In the genomic region with DNA sequence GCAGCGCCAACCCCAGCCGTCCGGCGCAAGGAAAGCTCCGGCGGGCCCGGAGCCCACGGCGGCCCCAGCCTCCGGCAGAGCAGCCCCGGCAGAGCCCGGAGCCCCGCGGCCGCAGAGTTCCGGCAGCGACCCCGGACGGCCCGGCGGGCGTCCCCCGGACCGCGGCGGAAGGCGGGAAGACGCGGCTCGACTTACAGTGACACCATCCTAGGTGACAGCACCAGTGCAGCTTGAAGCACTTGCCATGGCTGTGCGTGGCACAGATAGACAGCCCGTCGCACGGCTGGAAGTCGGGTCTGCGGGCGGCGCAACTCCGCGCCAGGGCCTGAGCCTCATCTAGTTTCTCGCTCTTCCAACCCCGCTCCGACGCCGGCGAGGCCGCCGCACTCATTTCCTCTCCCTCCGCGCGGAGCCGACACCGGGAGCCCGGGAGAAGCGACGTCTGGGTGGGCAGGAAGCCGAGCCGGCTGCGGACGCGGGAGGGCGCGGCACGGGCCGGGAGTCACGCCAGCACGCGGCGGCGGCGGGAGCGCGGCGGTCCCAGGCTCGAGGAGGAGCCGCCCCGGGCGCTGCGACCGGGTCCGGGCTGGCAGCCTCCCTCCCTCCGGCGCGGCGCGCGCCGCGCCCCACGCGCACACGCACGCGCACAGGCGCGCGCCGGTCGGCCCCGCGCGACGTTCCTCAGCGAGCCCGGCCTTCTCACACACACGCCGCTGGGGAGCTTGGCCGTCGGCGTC, we compare ENCODE assay signal across 1 cellular context.
TF ChIP-seq lines count a peak whose summit lies in the region.

A gene with protein sequence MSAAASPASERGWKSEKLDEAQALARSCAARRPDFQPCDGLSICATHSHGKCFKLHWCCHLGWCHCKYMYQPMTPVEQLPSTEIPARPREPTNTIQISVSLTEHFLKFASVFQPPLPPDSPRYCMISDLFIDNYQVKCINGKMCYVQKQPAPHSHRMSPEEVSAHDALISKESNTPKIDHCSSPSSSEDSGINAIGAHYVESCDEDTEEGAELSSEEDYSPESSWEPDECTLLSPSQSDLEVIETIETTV (minus strand): TSS at position 628 of the 737 bp plus-strand sequence. CDS start 237 bp downstream, at position 391.

TF ChIP-seq in HepG2, 621 proteins besides CTCF, POLR2A, EP300 and RAD21 (continued from another document and continues in another):
- TF ChIP-seq, protein P1, sequence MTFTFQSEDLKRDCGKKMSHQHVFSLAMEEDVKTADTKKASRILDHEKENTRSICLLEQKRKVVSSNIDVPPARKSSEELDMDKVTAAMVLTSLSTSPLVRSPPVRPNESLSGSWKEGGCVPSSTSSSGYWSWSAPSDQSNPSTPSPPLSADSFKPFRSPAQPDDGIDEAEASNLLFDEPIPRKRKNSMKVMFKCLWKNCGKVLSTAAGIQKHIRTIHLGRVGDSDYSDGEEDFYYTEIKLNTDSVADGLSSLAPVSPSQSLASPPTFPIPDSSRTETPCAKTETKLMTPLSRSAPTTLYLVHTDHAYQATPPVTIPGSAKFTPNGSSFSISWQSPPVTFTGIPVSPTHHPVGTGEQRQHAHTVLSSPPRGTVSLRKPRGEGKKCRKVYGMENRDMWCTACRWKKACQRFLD (CRISPR knock-in tag; IDR thresholded peaks at IDR 0.05; ENCODE audit: borderline replicate concordance): 0 out of 2 replicates have a peak, but pooled peaks have one; percentile 40
- TF ChIP-seq MBNL3 (CRISPR knock-in tag; conservative IDR thresholded peaks at IDR 0.05) (no peak), RFXAP (CRISPR knock-in tag; IDR thresholded peaks at IDR 0.05; ENCODE audit: borderline replicate concordance) (peak; percentile 35; the same call in 1 of the 2 replicates), MBD4 (IDR thresholded peaks at IDR 0.05; ENCODE audit: borderline replicate concordance, low read length) (no peak), NR2F2 (IDR thresholded peaks at IDR 0.05; ENCODE audit: borderline replicate concordance, low read depth) (no peak), THYN1 (CRISPR knock-in tag; IDR thresholded peaks at IDR 0.05; ENCODE audit: borderline replicate concordance, low read depth) (no peak), ZSCAN9 (CRISPR knock-in tag; IDR thresholded peaks at IDR 0.05; ENCODE audit: borderline replicate concordance) (no peak), ZNF501 (CRISPR knock-in tag; IDR thresholded peaks at IDR 0.05) (no peak), TBX3 (IDR thresholded peaks at IDR 0.05; ENCODE audit: borderline replicate concordance) (no peak), ZSCAN20 (CRISPR knock-in tag; IDR thresholded peaks at IDR 0.05; ENCODE audit: borderline replicate concordance) (0 out of 2 replicates have a peak, but pooled peaks have one; percentile 62), ZNF558 (CRISPR knock-in tag; IDR thresholded peaks at IDR 0.05; ENCODE audit: borderline replicate concordance) (peak; percentile 78; the same call in 1 of the 2 replicates), YY1 (IDR thresholded peaks at IDR 0.05; ENCODE audit: insufficient read depth, insufficient replicate concordance, low read depth, low read length) (no peak), HDAC6 (IDR thresholded peaks at IDR 0.05; ENCODE audit: low read depth, low read length) (no peak), ATF7 (IDR thresholded peaks at IDR 0.05) (no peak), ATF7 (CRISPR knock-in tag; IDR thresholded peaks at IDR 0.05) (no peak), PRPF4 (IDR thresholded peaks at IDR 0.05; ENCODE audit: low read depth, low read length, poor library complexity, severe bottlenecking) (no peak), ZNF263 (CRISPR knock-in tag; IDR thresholded peaks at IDR 0.05) (peak; percentile 25; the same call in 1 of the 2 replicates), YEATS2 (CRISPR knock-in tag; IDR thresholded peaks at IDR 0.05; ENCODE audit: borderline replicate concordance) (no peak), U2AF1 (optimal IDR thresholded peaks at IDR 0.05; ENCODE audit: low read depth, low read length) (no peak), ZFP82 (CRISPR knock-in tag; IDR thresholded peaks at IDR 0.05; ENCODE audit: borderline replicate concordance) (no peak), ZNF570 (CRISPR knock-in tag; IDR thresholded peaks at IDR 0.05; ENCODE audit: borderline replicate concordance) (no peak), ZNF354B (CRISPR knock-in tag; IDR thresholded peaks at IDR 0.05) (no peak), RFX3 (CRISPR knock-in tag; IDR thresholded peaks at IDR 0.05) (no peak)
- TF ChIP-seq, protein P2, sequence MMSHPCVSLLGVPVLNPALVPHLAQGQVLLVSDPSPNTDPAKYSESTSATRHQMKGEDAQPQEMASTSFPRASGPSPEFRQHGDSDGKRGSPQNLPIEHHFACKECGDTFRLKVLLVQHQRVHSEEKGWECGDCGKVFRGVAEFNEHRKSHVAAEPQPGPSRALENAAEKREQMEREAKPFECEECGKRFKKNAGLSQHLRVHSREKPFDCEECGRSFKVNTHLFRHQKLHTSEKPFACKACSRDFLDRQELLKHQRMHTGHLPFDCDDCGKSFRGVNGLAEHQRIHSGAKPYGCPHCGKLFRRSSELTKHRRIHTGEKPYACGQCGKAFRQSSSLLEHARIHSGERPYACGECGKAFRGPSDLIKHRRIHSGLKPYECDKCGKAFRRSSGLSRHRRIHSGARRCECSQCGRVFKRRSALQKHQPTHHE (CRISPR knock-in tag; IDR thresholded peaks at IDR 0.05; ENCODE audit: borderline replicate concordance): no peak
- TF ChIP-seq, protein P3, sequence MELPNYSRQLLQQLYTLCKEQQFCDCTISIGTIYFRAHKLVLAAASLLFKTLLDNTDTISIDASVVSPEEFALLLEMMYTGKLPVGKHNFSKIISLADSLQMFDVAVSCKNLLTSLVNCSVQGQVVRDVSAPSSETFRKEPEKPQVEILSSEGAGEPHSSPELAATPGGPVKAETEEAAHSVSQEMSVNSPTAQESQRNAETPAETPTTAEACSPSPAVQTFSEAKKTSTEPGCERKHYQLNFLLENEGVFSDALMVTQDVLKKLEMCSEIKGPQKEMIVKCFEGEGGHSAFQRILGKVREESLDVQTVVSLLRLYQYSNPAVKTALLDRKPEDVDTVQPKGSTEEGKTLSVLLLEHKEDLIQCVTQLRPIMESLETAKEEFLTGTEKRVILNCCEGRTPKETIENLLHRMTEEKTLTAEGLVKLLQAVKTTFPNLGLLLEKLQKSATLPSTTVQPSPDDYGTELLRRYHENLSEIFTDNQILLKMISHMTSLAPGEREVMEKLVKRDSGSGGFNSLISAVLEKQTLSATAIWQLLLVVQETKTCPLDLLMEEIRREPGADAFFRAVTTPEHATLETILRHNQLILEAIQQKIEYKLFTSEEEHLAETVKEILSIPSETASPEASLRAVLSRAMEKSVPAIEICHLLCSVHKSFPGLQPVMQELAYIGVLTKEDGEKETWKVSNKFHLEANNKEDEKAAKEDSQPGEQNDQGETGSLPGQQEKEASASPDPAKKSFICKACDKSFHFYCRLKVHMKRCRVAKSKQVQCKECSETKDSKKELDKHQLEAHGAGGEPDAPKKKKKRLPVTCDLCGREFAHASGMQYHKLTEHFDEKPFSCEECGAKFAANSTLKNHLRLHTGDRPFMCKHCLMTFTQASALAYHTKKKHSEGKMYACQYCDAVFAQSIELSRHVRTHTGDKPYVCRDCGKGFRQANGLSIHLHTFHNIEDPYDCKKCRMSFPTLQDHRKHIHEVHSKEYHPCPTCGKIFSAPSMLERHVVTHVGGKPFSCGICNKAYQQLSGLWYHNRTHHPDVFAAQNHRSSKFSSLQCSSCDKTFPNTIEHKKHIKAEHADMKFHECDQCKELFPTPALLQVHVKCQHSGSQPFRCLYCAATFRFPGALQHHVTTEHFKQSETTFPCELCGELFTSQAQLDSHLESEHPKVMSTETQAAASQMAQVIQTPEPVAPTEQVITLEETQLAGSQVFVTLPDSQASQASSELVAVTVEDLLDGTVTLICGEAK (IDR thresholded peaks at IDR 0.05): no peak
- TF ChIP-seq, protein P3 (CRISPR knock-in tag; IDR thresholded peaks at IDR 0.05): peak; percentile 63
- TF ChIP-seq, protein P4, sequence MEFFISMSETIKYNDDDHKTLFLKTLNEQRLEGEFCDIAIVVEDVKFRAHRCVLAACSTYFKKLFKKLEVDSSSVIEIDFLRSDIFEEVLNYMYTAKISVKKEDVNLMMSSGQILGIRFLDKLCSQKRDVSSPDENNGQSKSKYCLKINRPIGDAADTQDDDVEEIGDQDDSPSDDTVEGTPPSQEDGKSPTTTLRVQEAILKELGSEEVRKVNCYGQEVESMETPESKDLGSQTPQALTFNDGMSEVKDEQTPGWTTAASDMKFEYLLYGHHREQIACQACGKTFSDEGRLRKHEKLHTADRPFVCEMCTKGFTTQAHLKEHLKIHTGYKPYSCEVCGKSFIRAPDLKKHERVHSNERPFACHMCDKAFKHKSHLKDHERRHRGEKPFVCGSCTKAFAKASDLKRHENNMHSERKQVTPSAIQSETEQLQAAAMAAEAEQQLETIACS (CRISPR knock-in tag; IDR thresholded peaks at IDR 0.05): peak; percentile 77
- TF ChIP-seq, protein P5, sequence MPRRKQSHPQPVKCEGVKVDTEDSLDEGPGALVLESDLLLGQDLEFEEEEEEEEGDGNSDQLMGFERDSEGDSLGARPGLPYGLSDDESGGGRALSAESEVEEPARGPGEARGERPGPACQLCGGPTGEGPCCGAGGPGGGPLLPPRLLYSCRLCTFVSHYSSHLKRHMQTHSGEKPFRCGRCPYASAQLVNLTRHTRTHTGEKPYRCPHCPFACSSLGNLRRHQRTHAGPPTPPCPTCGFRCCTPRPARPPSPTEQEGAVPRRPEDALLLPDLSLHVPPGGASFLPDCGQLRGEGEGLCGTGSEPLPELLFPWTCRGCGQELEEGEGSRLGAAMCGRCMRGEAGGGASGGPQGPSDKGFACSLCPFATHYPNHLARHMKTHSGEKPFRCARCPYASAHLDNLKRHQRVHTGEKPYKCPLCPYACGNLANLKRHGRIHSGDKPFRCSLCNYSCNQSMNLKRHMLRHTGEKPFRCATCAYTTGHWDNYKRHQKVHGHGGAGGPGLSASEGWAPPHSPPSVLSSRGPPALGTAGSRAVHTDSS (CRISPR knock-in tag; conservative IDR thresholded peaks at IDR 0.05): no peak
- TF ChIP-seq, protein P6, sequence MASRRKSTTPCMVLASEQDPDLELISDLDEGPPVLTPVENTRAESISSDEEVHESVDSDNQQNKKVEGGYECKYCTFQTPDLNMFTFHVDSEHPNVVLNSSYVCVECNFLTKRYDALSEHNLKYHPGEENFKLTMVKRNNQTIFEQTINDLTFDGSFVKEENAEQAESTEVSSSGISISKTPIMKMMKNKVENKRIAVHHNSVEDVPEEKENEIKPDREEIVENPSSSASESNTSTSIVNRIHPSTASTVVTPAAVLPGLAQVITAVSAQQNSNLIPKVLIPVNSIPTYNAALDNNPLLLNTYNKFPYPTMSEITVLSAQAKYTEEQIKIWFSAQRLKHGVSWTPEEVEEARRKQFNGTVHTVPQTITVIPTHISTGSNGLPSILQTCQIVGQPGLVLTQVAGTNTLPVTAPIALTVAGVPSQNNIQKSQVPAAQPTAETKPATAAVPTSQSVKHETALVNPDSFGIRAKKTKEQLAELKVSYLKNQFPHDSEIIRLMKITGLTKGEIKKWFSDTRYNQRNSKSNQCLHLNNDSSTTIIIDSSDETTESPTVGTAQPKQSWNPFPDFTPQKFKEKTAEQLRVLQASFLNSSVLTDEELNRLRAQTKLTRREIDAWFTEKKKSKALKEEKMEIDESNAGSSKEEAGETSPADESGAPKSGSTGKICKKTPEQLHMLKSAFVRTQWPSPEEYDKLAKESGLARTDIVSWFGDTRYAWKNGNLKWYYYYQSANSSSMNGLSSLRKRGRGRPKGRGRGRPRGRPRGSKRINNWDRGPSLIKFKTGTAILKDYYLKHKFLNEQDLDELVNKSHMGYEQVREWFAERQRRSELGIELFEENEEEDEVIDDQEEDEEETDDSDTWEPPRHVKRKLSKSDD (CRISPR knock-in tag; IDR thresholded peaks at IDR 0.05; ENCODE audit: low read depth): no peak
- TF ChIP-seq, protein P7, sequence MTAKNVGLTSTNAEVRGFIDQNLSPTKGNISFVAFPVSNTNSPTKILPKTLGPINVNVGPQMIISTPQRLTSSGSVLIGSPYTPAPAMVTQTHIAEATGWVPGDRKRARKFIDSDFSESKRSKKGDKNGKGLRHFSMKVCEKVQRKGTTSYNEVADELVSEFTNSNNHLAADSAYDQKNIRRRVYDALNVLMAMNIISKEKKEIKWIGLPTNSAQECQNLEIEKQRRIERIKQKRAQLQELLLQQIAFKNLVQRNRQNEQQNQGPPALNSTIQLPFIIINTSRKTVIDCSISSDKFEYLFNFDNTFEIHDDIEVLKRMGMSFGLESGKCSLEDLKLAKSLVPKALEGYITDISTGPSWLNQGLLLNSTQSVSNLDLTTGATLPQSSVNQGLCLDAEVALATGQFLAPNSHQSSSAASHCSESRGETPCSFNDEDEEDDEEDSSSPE (CRISPR knock-in tag; IDR thresholded peaks at IDR 0.05): peak; percentile 43
- TF ChIP-seq, protein P8, sequence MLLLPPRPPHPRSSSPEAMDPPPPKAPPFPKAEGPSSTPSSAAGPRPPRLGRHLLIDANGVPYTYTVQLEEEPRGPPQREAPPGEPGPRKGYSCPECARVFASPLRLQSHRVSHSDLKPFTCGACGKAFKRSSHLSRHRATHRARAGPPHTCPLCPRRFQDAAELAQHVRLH (CRISPR knock-in tag; IDR thresholded peaks at IDR 0.05; ENCODE audit: borderline replicate concordance, low read depth): no peak
